In the genomic region with DNA sequence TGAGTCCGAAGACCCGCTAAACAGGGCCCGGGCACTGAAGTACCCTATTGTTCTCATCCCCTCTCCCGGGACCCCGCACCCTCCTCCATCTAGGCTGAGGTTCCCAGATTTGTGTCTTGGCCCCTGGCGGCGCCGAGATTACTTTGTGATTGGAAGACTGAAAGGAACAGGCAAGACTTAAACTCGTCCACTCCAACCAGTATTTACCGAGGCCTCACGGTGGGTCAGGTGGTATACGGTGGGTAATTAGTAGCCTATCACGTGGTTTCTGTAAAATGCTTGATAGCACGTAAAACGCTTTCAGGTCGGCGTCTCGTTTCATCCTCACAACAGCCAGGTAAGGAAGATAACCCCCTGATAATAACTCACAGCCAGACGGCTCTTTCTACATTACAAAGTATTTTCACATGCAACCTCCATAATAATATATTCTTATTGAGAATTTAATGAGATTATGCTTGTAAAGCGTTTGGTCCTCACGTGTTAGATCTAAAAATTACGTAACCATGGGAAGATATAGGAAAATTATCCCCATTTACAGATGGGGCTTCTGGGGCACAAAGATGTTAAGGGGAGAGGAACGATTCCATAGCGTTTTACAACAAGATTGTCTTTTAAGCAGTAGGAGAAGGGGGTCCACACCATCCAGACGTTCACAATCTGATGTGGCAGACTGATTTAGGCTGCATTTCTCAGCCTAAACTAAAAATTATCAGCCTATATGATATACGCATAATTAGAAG, we compare ENCODE assay signal across 8 cellular contexts. TPM values are rescaled to one million over a fixed set of nuclear protein-coding genes. Genes with fewer than 3 reads are reported as not detected.
DNase-seq lines count a peak whose midpoint lies in the region; ATAC-seq, FAIRE-seq and TF ChIP-seq lines count a peak whose summit lies in the region.

No MANE protein-coding gene starts in this region.

- H3K4me3 ChIP-seq in Panc1 (ENCODE audit: low read depth in 2 of 2, low read length in 2 of 2) (peak overlapping the region; percentile 78 to 88), right atrium auricular region (peak overlapping the region; percentile 82)

- peak overlapping the region; percentile 89 for H3K27ac ChIP-seq in Panc1 (ENCODE audit: low read length)
- H3K27ac ChIP-seq in angular gyrus (ENCODE audit: low read depth, low read length) = peak overlapping the region; percentile 84
- peak overlapping the region; percentile 96 to 99 for H3K27ac ChIP-seq in right atrium auricular region

- intact Hi-C loops in Panc1 (cut with micrococcal nuclease; ENCODE audit: unreplicated experiment) (no loop called here), posterior cingulate gyrus (cut with DNase I) (no loop called here)

- no peaks in the 10 kb centered on the region; the same call in 1 of the 2 replicates for H3K36me3 ChIP-seq in Panc1 (ENCODE audit: control insufficient read depth, insufficient read depth, low read length)
- no peaks in the 10 kb centered on the region for H3K36me3 ChIP-seq in right atrium auricular region

- in situ Hi-C loops in Panc1 (cut with HindIII; ENCODE audit: low pct_unique_long_range_greater_than_20kb, low sequenced_read_pairs) = no loop called here

- peak; percentile 61 for ATAC-seq in GM21786 (IDR thresholded peaks at IDR 0.05; ENCODE audit: unreplicated experiment)
- ATAC-seq in Panc1 = peak; percentile 76

- POLR2A ChIA-PET in Panc1 (lab: Charles Lee) = no interaction called here

- peak; percentile 85 for FAIRE-seq in G401.6 (lab: Jason Lieb, UNC)

- TF ChIP-seq CTCF in Panc1 (IDR thresholded peaks at IDR 0.05) (no peak), right atrium auricular region (IDR thresholded peaks at IDR 0.05) (no peak)

- CTCF ChIA-PET in Panc1 (lab: Charles Lee) = interaction anchor here (0.7 kb wide), 1 partner anchor 20 kb away, joined by 3 read pairs; no protein-coding TSS in a partner anchor

- BruUV-seq in Panc1 (replicated peaks; lab: Mats Ljungman, UMichigan) = TSS peak; percentile 86

- no peaks in the 10 kb centered on the region for H3K9me3 ChIP-seq in Panc1 (ENCODE audit: control insufficient read depth, insufficient read depth, low read depth, low read length)
- no peaks in the 10 kb centered on the region for H3K9me3 ChIP-seq in right atrium auricular region

- H3K27me3 ChIP-seq in Panc1 (ENCODE audit: control insufficient read depth, insufficient read depth, low read length) (no peaks in the 10 kb centered on the region), right atrium auricular region (no peaks in the 10 kb centered on the region)

- DNase-seq in KG1 (lab: John Stamatoyannopoulos, UW) = peak; percentile 58
- no peak for DNase-seq in Panc1 (ENCODE audit: low read depth, low spot score)
- peak; percentile 69 for DNase-seq in right atrium auricular region (ENCODE audit: low spot score)
- peak in 6 of 10 donors; percentile 29 to 52 (median 47) for DNase-seq in posterior cingulate gyrus
- no peak for DNase-seq in globus pallidus (ENCODE audit: low spot score)

- H3K4me1 ChIP-seq in Panc1 (ENCODE audit: control insufficient read depth, insufficient read depth, low read length) = peaks cover 16% of the 10 kb centered on the region
- peaks cover 0 to 26% of the 10 kb centered on the region in 2 donors for H3K4me1 ChIP-seq in right atrium auricular region

RNA-seq across cellular contexts. Expression of gene PIK3C2A, which starts 0.6 kb away (rescaled TPM):
- total RNA-seq in Panc1 (2021; ENCODE audit: unreplicated experiment) (68.3 TPM), right atrium auricular region (10 to 100 TPM; 37.2 to 44.6 TPM)
- polyA plus RNA-seq in Panc1 (2012; ENCODE audit: insufficient read length) = 21.7 TPM

Comparison
In these comparisons a context has a peak if more than half of its experiments do, and no peak if none do; other contexts are left out.
1. DNase-seq: peak in KG1 (single experiment), right atrium auricular region (single experiment) and posterior cingulate gyrus (6 of 10); none in Panc1 (single experiment) and globus pallidus (single experiment).
2. Peak in every context shown above with its lines, with median percentiles within 50 percentile points of each other: H3K27ac ChIP-seq.